9 cellular contexts compared by ENCODE assay signal in genomic region chr7:130560972-130561371, GRCh38.
DNase-seq lines count a peak whose midpoint lies in the region; ATAC-seq and TF ChIP-seq lines count a peak whose summit lies in the region.
"Had no signal": no experiment of that assay in that cellular context is flagged by ENCODE, and none has a peak within 500 bp of the region (broad histone marks: within the 10 kb centered on the region; RNA-seq: fewer than 3 reads in every experiment).

No MANE protein-coding gene starts in this region.

- POLR2A ChIA-PET in activated CD4-positive, alpha-beta memory T cell treated with anti-CD3 and anti-CD28 coated beads, Interleukin-2, amount 10 ng/mL, durations not matched to agents 7 days and 5 days (lab: Charles Lee): no interaction called here

- H3K27me3 ChIP-seq in GM06990 (replicated peaks; ENCODE audit: control insufficient read depth, insufficient read depth, low read length): no peaks in the 10 kb centered on the region

- H3K27me3 Mint-ChIP-seq in activated CD4-positive, alpha-beta memory T cell treated with anti-CD3 and anti-CD28 coated beads, Interleukin-2, amount 10 ng/mL, durations not matched to agents 7 days and 5 days: no peaks in the 10 kb centered on the region
- H3K27me3 Mint-ChIP-seq: stimulated activated naive CD8-positive, alpha-beta T cell treated with anti-CD3 and anti-CD28 coated beads, Interleukin-15, Interleukin-2, amounts not matched to agents 100 ng/mL and 50 ng/mL, for 24 hours had no signal

- H3K36me3 Mint-ChIP-seq in activated CD4-positive, alpha-beta memory T cell treated with anti-CD3 and anti-CD28 coated beads, Interleukin-2, amount 10 ng/mL, durations not matched to agents 7 days and 5 days (ENCODE audit: low read depth): peaks cover 3% of the 10 kb centered on the region

- H3K27ac Mint-ChIP-seq in activated CD4-positive, alpha-beta memory T cell treated with anti-CD3 and anti-CD28 coated beads, Interleukin-2, amount 10 ng/mL, durations not matched to agents 7 days and 5 days: no peak overlapping the region
- H3K27ac Mint-ChIP-seq: stimulated activated naive CD8-positive, alpha-beta T cell treated with anti-CD3 and anti-CD28 coated beads, Interleukin-15, Interleukin-2, amounts not matched to agents 100 ng/mL and 50 ng/mL, for 24 hours had no signal

- peak; percentile 76 for ATAC-seq in HG02870 (IDR thresholded peaks at IDR 0.05; ENCODE audit: unreplicated experiment)

- CTCF ChIA-PET in activated CD4-positive, alpha-beta memory T cell treated with anti-CD3 and anti-CD28 coated beads, Interleukin-2, amount 10 ng/mL, durations not matched to agents 7 days and 5 days (lab: Charles Lee): no interaction called here

- peaks cover 5% of the 10 kb centered on the region for H3K9me3 Mint-ChIP-seq in activated CD4-positive, alpha-beta memory T cell treated with anti-CD3 and anti-CD28 coated beads, Interleukin-2, amount 10 ng/mL, durations not matched to agents 7 days and 5 days

- H3K36me3 ChIP-seq in GM06990 (ENCODE audit: control insufficient read depth, insufficient read depth, low read length): no peaks in the 10 kb centered on the region

- H3K4me3 Mint-ChIP-seq in activated CD4-positive, alpha-beta memory T cell treated with anti-CD3 and anti-CD28 coated beads, Interleukin-2, amount 10 ng/mL, durations not matched to agents 7 days and 5 days: no peak overlapping the region
- H3K4me3 Mint-ChIP-seq: stimulated activated naive CD8-positive, alpha-beta T cell treated with anti-CD3 and anti-CD28 coated beads, Interleukin-15, Interleukin-2, amounts not matched to agents 100 ng/mL and 50 ng/mL, for 24 hours had no signal

- H3K4me3 ChIP-seq in GM06990 (replicated peaks; ENCODE audit: low read depth, low read length) (no peak overlapping the region), epithelial cell of proximal tubule (ENCODE audit: low read depth, low read length) (no peak overlapping the region)

- DNase-seq in GM06990 (ENCODE audit: extremely low read depth, insufficient read length): peak; percentile 59
- peak; percentile 52 for DNase-seq in NCI-H82 (lab: John Stamatoyannopoulos, UW)
- peak; percentile 16 for DNase-seq in epithelial cell of proximal tubule (ENCODE audit: low read depth)
- DNase-seq in activated CD4-positive, alpha-beta memory T cell treated with anti-CD3 and anti-CD28 coated beads, Interleukin-2, amount 10 ng/mL, durations not matched to agents 7 days and 5 days: no peak
- DNase-seq in NCI-H1930 (lab: John Stamatoyannopoulos, UW): no peak
- DNase-seq in OCI-M2 (lab: John Stamatoyannopoulos, UW; ENCODE audit: unreplicated experiment): no peak

- H3K27ac ChIP-seq in 22Rv1: no peak overlapping the region

- TF ChIP-seq CTCF in 22Rv1 (IDR thresholded peaks at IDR 0.05) (peak; percentile 60), GM06990 (IDR thresholded peaks at IDR 0.05; ENCODE audit: insufficient read depth, low read length, poor library complexity, severe bottlenecking) (peak; percentile 51), epithelial cell of proximal tubule (conservative IDR thresholded peaks at IDR 0.05; ENCODE audit: low read depth, low read length) (peak; percentile 73)

- peaks cover 1% of the 10 kb centered on the region for H3K4me1 Mint-ChIP-seq in activated CD4-positive, alpha-beta memory T cell treated with anti-CD3 and anti-CD28 coated beads, Interleukin-2, amount 10 ng/mL, durations not matched to agents 7 days and 5 days

Comparison
In these comparisons a context has a peak if more than half of its experiments do, and no peak if none do; other contexts are left out.
1. DNase-seq: peak in GM06990 (single experiment), NCI-H82 (single experiment) and epithelial cell of proximal tubule (single experiment); none in activated CD4-positive, alpha-beta memory T cell treated with anti-CD3 and anti-CD28 coated beads, Interleukin-2, amount 10 ng/mL, durations not matched to agents 7 days and 5 days (single experiment), NCI-H1930 (0 of 2) and OCI-M2 (single experiment).
2. Peak in every context shown above with its lines, with median percentiles within 50 percentile points of each other: CTCF ChIP-seq.